In the genomic region with DNA sequence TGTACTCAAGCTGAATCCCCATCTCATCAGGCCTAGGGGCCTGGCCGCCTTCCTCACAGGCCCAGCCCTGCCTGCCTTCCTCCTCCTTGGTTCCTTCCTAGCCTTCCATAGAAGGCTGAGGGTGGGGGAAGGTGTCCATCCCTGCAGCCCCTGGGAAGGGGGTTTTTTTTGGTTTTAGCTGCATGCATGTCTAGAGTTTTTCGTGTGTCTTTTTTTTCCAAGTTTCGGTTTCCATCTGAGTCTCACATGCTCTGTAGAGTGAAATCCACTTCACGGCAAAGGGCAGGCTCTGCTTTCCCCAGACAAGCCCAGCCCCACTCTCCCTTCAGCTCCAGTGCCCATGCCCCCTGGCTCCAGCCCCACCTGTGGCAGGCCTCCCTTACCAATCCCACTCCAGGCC, we compare ENCODE assay signal across 17 cellular contexts. TPM values are rescaled to one million over a fixed set of nuclear protein-coding genes. Genes with fewer than 3 reads are reported as not detected.
DNase-seq lines count a peak whose midpoint lies in the region; ATAC-seq lines count a peak whose summit lies in the region.
"Had no signal": no experiment of that assay in that cellular context is flagged by ENCODE, and none has a peak within 500 bp of the region (broad histone marks: within the 10 kb centered on the region; RNA-seq: fewer than 3 reads in every experiment).

No MANE protein-coding gene starts in this region.

- H3K4me1 Mint-ChIP-seq in activated T-cell treated with anti-CD3 and anti-CD28 coated beads, Interleukin-2, amount 50 U/mL, for 24 hours (ENCODE audit: low read depth) = peaks cover 41% of the 10 kb centered on the region
- H3K4me1 Mint-ChIP-seq in activated CD4-positive, alpha-beta memory T cell treated with anti-CD3 and anti-CD28 coated beads for 36 hours (ENCODE audit: low read depth) = peaks cover 36% of the 10 kb centered on the region

- ATAC-seq in GM19351 (IDR thresholded peaks at IDR 0.05; ENCODE audit: unreplicated experiment) (peak; percentile 59), GM19397 (IDR thresholded peaks at IDR 0.05; ENCODE audit: unreplicated experiment) (no peak)
- ATAC-seq: right lobe of liver had no signal

- intact Hi-C loops in activated CD4-positive, alpha-beta memory T cell treated with anti-CD3 and anti-CD28 coated beads for 36 hours (cut with micrococcal nuclease) = loop anchor here (1.0 to 2.0 kb wide), 2 partner anchors 14 to 30 kb away; no protein-coding TSS in a partner anchor

- CTCF ChIA-PET in activated CD4-positive, alpha-beta memory T cell treated with anti-CD3 and anti-CD28 coated beads for 36 hours (lab: Charles Lee) = interaction anchor here (0.9 to 2.2 kb wide), 5 partner anchors 33 to 201 kb away, joined by 4 to 18 read pairs (median 5); no protein-coding TSS in a partner anchor

- no peak for DNase-seq in activated T-cell treated with anti-CD3 and anti-CD28 coated beads, Interleukin-2, amount 50 U/mL, for 24 hours
- DNase-seq in activated T-cell treated with anti-CD3 and anti-CD28 coated beads, Interleukin-2, amount 50 U/mL, for 1 hour = no peak
- DNase-seq in activated CD4-positive, alpha-beta memory T cell treated with anti-CD3 and anti-CD28 coated beads for 36 hours = peak; percentile 40
- peak; percentile 24 for DNase-seq in pons (ENCODE audit: low spot score)
- DNase-seq in RPMI8226 = no peak
- no peak for DNase-seq in OCI-M2 (lab: John Stamatoyannopoulos, UW; ENCODE audit: unreplicated experiment)
- DNase-seq: Calu3; dermis blood vessel endothelial cell; GDM1; mesendoderm; NCI-H1436; right lobe of liver; SK-N-SH; stimulated activated CD4-positive, alpha-beta T cell treated with anti-CD3 and anti-CD28 coated beads, Interleukin-4, amount 100 ng/mL, for 24 hours; transverse colon had no signal

- H3K27me3 Mint-ChIP-seq in activated T-cell treated with anti-CD3 and anti-CD28 coated beads, Interleukin-2, amount 50 U/mL, for 24 hours = no peaks in the 10 kb centered on the region
- H3K27me3 Mint-ChIP-seq in activated CD4-positive, alpha-beta memory T cell treated with anti-CD3 and anti-CD28 coated beads for 36 hours = peaks cover 1% of the 10 kb centered on the region

- H3K9me3 Mint-ChIP-seq in activated T-cell treated with anti-CD3 and anti-CD28 coated beads, Interleukin-2, amount 50 U/mL, for 24 hours = no peaks in the 10 kb centered on the region
- H3K9me3 Mint-ChIP-seq in activated CD4-positive, alpha-beta memory T cell treated with anti-CD3 and anti-CD28 coated beads for 36 hours = no peaks in the 10 kb centered on the region

- H3K27ac Mint-ChIP-seq in activated T-cell treated with anti-CD3 and anti-CD28 coated beads, Interleukin-2, amount 50 U/mL, for 24 hours = peak overlapping the region; percentile 58
- H3K27ac Mint-ChIP-seq in activated CD4-positive, alpha-beta memory T cell treated with anti-CD3 and anti-CD28 coated beads for 36 hours = peak overlapping the region; percentile 52

- H3K4me3 Mint-ChIP-seq in activated T-cell treated with anti-CD3 and anti-CD28 coated beads, Interleukin-2, amount 50 U/mL, for 24 hours = no peak overlapping the region
- no peak overlapping the region for H3K4me3 Mint-ChIP-seq in activated CD4-positive, alpha-beta memory T cell treated with anti-CD3 and anti-CD28 coated beads for 36 hours

- no peaks in the 10 kb centered on the region for H3K36me3 Mint-ChIP-seq in activated T-cell treated with anti-CD3 and anti-CD28 coated beads, Interleukin-2, amount 50 U/mL, for 24 hours (ENCODE audit: low read depth)
- no peaks in the 10 kb centered on the region for H3K36me3 Mint-ChIP-seq in activated CD4-positive, alpha-beta memory T cell treated with anti-CD3 and anti-CD28 coated beads for 36 hours

- POLR2A ChIA-PET in activated CD4-positive, alpha-beta memory T cell treated with anti-CD3 and anti-CD28 coated beads for 36 hours (lab: Charles Lee) = interaction anchor here (0.8 kb wide), 1 partner anchor 33 kb away, joined by 3 read pairs; no protein-coding TSS in a partner anchor

RNA-seq across cellular contexts. Expression of a gene that starts 32.1 kb away (rescaled TPM):
- not detected for total RNA-seq in activated CD4-positive, alpha-beta memory T cell treated with anti-CD3 and anti-CD28 coated beads for 36 hours
- total RNA-seq: dermis blood vessel endothelial cell, transverse colon had no signal

Comparison
In these comparisons a context has a peak if more than half of its experiments do, and no peak if none do; other contexts are left out.
1. DNase-seq: peak in activated CD4-positive, alpha-beta memory T cell treated with anti-CD3 and anti-CD28 coated beads for 36 hours (single experiment) and pons (single experiment); none in activated T-cell treated with anti-CD3 and anti-CD28 coated beads, Interleukin-2, amount 50 U/mL, for 24 hours (single experiment), activated T-cell treated with anti-CD3 and anti-CD28 coated beads, Interleukin-2, amount 50 U/mL, for 1 hour (single experiment), RPMI8226 (single experiment) and OCI-M2 (single experiment).